12 cellular contexts compared by ENCODE assay signal in the genomic region with DNA sequence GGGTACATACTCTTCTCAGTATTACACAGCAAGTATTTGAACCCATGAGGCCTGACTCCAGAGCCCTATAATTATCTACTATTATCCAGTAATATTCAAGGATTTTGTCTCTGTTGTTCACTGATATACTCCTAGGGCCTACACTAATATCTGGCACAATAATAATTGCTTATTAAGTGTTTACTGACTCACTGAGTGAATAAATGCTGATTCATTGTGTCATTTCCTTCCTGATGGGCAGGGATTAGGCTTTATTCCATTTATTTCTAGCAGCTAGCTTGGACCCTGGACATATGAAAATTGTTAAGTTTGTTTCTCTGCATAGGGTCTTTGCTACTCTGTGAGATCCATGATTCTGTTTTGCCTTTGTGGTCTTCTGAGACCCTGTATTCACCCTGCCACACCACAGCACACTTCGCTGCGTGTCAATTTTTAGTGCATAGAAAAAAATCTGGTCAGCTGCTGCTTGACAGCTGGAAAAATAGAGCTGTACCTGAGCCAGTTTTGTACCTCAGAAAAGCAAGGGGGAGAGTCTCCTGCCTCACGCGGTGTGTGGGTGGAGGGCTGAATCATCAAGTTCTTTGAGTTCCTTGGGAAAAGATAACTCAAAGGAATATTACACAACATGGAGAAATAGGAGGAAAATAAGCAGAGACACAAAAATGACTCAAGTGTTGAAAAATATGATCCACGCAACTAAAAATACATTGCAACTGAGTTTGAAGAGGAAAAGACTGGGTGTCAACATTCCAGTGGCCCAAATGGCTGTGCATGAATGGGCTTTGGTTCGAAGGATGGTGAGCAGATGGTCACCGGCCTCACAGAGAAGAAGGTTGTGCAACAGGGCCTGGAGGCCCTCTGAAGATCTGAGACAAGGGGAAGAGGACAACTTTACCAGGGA. TPM values are rescaled to one million over a fixed set of nuclear protein-coding genes. Genes with fewer than 3 reads are reported as not detected.
DNase-seq lines count a peak whose midpoint lies in the region; ATAC-seq, FAIRE-seq and TF ChIP-seq lines count a peak whose summit lies in the region.
"Had no signal": no experiment of that assay in that cellular context is flagged by ENCODE, and none has a peak within 500 bp of the region (broad histone marks: within the 10 kb centered on the region; RNA-seq: fewer than 3 reads in every experiment).

No MANE protein-coding gene starts in this region.

- no peak overlapping the region for H4K91ac ChIP-seq in trophoblast cell (ENCODE audit: low read depth, low read length)

- POLR2A ChIA-PET in BJ (lab: Charles Lee) = no interaction called here
- POLR2A ChIA-PET in CD8-positive, alpha-beta T cell (lab: Charles Lee) = no interaction called here

- ATAC-seq in CD8-positive, alpha-beta T cell = no peak

- no peak overlapping the region for H3K4me3 Mint-ChIP-seq in CD8-positive, alpha-beta T cell

- FAIRE-seq in RCC 7860 (lab: Jason Lieb, UNC) = peak; percentile 87

- DNase-seq in BJ (ENCODE audit: low read depth) (peak; percentile 99), RCC 7860 (ENCODE audit: low spot score) (peak; percentile 87), fibroblast of lung (ENCODE audit: low read depth in 2 of 2) (peak; percentile 90 to 97), trophoblast cell (peak; percentile 79 to 93), NAMALWA (ENCODE audit: low spot score) (no peak), SIG-M5 treated with dmso at 0.1 percent for 504 hours (lab: John Stamatoyannopoulos, UW; ENCODE audit: unreplicated experiment) (no peak), H7 (no peak)
- DNase-seq in CD8-positive, alpha-beta T cell = no peak
- DNase-seq: NCI-H1417; stimulated activated CD4-positive, alpha-beta T cell treated with anti-CD3 and anti-CD28 coated beads, Interleukin-12 subunit alpha, Interleukin-12 subunit beta, amount 100 ng/mL, for 4 hours; T-helper 2 cell had no signal

- H2BK12ac ChIP-seq in trophoblast cell (ENCODE audit: low read length) = no peak overlapping the region

- H3K4me2 ChIP-seq in fibroblast of lung (ENCODE audit: extremely low read depth, insufficient read depth, low read length) (peak overlapping the region; percentile 18), trophoblast cell (ENCODE audit: low read length) (no peak overlapping the region)

- intact Hi-C loops in CD8-positive, alpha-beta T cell (cut with DNase I, micrococcal nuclease) = no loop called here

- H3K4me3 ChIP-seq in BJ (ENCODE audit: low read depth, low read length) (no peak overlapping the region), fibroblast of lung (replicated peaks in 1 of 4; ENCODE audit: control extremely low read depth in 1 of 4, insufficient read depth in 1 of 4, low read depth in 3 of 4, low read length in 4 of 4) (no peak overlapping the region), trophoblast cell (ENCODE audit: low read depth, low read length) (no peak overlapping the region), H7 (ENCODE audit: insufficient read depth, low read depth, low read length) (no peak overlapping the region)
- H3K4me3 ChIP-seq in CD8-positive, alpha-beta T cell (ENCODE audit: low read depth, low read length) = no peak overlapping the region
- H3K4me3 ChIP-seq: tibial artery had no signal

- CTCF ChIA-PET in BJ (lab: Yijun Ruan, JAX) = interaction anchor here (0.6 to 1.8 kb wide), 5 partner anchors 18 to 146 kb away, joined by 3 to 4 read pairs (median 3); no protein-coding TSS in a partner anchor
- CTCF ChIA-PET in CD8-positive, alpha-beta T cell (lab: Charles Lee) = interaction anchor here (1.1 kb wide), 1 partner anchor 10 kb away, joined by 3 read pairs; no protein-coding TSS in a partner anchor

- H3K27me3 ChIP-seq in BJ (ENCODE audit: control insufficient read depth, insufficient read depth, low read length) (no peaks in the 10 kb centered on the region), fibroblast of lung (ENCODE audit: control insufficient read depth, insufficient read depth, low read length) (no peaks in the 10 kb centered on the region), trophoblast cell (ENCODE audit: insufficient read depth, low read length) (no peaks in the 10 kb centered on the region), H7 (ENCODE audit: control insufficient read depth, insufficient read depth, low read length) (no peaks in the 10 kb centered on the region)
- H3K27me3 ChIP-seq in CD8-positive, alpha-beta T cell (ENCODE audit: insufficient read depth, low read length) = no peaks in the 10 kb centered on the region
- H3K27me3 ChIP-seq: tibial artery had no signal

- H2AFZ ChIP-seq in fibroblast of lung (ENCODE audit: low read length) (no peak overlapping the region), trophoblast cell (ENCODE audit: insufficient read depth, low read length, poor library complexity) (no peak overlapping the region)

- no peak overlapping the region for H3K23ac ChIP-seq in trophoblast cell (ENCODE audit: low read length)

- H3K4me1 ChIP-seq in fibroblast of lung (ENCODE audit: control insufficient read depth, extremely low read depth, insufficient read depth, low read length) (peaks cover 28% of the 10 kb centered on the region), trophoblast cell (ENCODE audit: control insufficient read depth in 1 of 2, insufficient read depth in 2 of 2, low read length in 2 of 2) (peaks cover 7 to 9% of the 10 kb centered on the region in 2 experiments)
- no peaks in the 10 kb centered on the region for H3K4me1 ChIP-seq in CD8-positive, alpha-beta T cell (ENCODE audit: insufficient read depth, low read length)
- H3K4me1 ChIP-seq: tibial artery had no signal

- H3K9me3 ChIP-seq in fibroblast of lung (ENCODE audit: control insufficient read depth, insufficient read depth, low read depth, low read length) (no peaks in the 10 kb centered on the region), trophoblast cell (ENCODE audit: insufficient read depth, low read depth, low read length) (no peaks in the 10 kb centered on the region)
- no peaks in the 10 kb centered on the region for H3K9me3 ChIP-seq in CD8-positive, alpha-beta T cell (ENCODE audit: low read length)
- H3K9me3 ChIP-seq: tibial artery had no signal

- H2AK5ac ChIP-seq in trophoblast cell (ENCODE audit: low read length) = no peak overlapping the region

- no peak overlapping the region for H4K8ac ChIP-seq in trophoblast cell (ENCODE audit: low read depth, low read length)

- H3K27ac Mint-ChIP-seq in CD8-positive, alpha-beta T cell = no peak overlapping the region

- H3K4me1 Mint-ChIP-seq in CD8-positive, alpha-beta T cell (ENCODE audit: low read depth) = no peaks in the 10 kb centered on the region

- H3K36me3 ChIP-seq in BJ (ENCODE audit: control insufficient read depth, insufficient read depth, low read length) (no peaks in the 10 kb centered on the region), fibroblast of lung (ENCODE audit: control insufficient read depth, insufficient read depth, low read length) (no peaks in the 10 kb centered on the region), trophoblast cell (ENCODE audit: control insufficient read depth in 1 of 2, insufficient read depth in 2 of 2, low read length in 2 of 2) (no peaks in the 10 kb centered on the region), H7 (replicated peaks; ENCODE audit: control insufficient read depth, insufficient read depth, low read length) (no peaks in the 10 kb centered on the region)
- no peaks in the 10 kb centered on the region for H3K36me3 ChIP-seq in CD8-positive, alpha-beta T cell (ENCODE audit: insufficient read depth, low read length)
- H3K36me3 ChIP-seq: tibial artery had no signal

- no peak overlapping the region for H4K12ac ChIP-seq in trophoblast cell (ENCODE audit: low read depth, low read length)

- TF ChIP-seq CTCF in BJ (IDR thresholded peaks at IDR 0.05; ENCODE audit: insufficient read depth, low read depth, low read length) = no peak
- no peak for TF ChIP-seq CTCF in fibroblast of lung (conservative IDR thresholded peaks at IDR 0.05 in 1 of 2, IDR thresholded peaks at IDR 0.05 in 1 of 2; ENCODE audit: low read depth in 1 of 2, low read length in 2 of 2)
- no peak for TF ChIP-seq CTCF in CD8-positive, alpha-beta T cell (IDR thresholded peaks at IDR 0.05)

- no peaks in the 10 kb centered on the region for H3K36me3 Mint-ChIP-seq in CD8-positive, alpha-beta T cell

- H3K79me2 ChIP-seq in fibroblast of lung (ENCODE audit: control insufficient read depth, insufficient read depth, low read length) (no peaks in the 10 kb centered on the region), trophoblast cell (ENCODE audit: control insufficient read depth, insufficient read depth, low read length, poor library complexity) (no peaks in the 10 kb centered on the region)

- H3K14ac ChIP-seq in trophoblast cell (ENCODE audit: low read length) = no peak overlapping the region

- H3K18ac ChIP-seq in trophoblast cell (ENCODE audit: low read length) = no peak overlapping the region

- peak overlapping the region; percentile 89 for H3K27ac ChIP-seq in fibroblast of lung (ENCODE audit: insufficient read depth, low read length)
- H3K27ac ChIP-seq in trophoblast cell (ENCODE audit: low read depth, low read length) = no peak overlapping the region
- H3K27ac ChIP-seq in CD8-positive, alpha-beta T cell (ENCODE audit: low read depth, low read length) = no peak overlapping the region
- H3K27ac ChIP-seq: tibial artery had no signal

- no CpG with 5 or more reads among the region's 7 CpGs for WGBS in trophoblast cell (ENCODE audit: extremely low coverage, insufficient coverage, insufficient read length)

- H4K20me1 ChIP-seq in fibroblast of lung (ENCODE audit: control insufficient read depth, extremely low read depth, insufficient read depth, low read length) = no peaks in the 10 kb centered on the region

- H3K4ac ChIP-seq in trophoblast cell (ENCODE audit: low read depth, low read length) = no peak overlapping the region

- no peaks in the 10 kb centered on the region for H3K27me3 Mint-ChIP-seq in CD8-positive, alpha-beta T cell (ENCODE audit: low read depth)

- no peaks in the 10 kb centered on the region for H3K9me3 Mint-ChIP-seq in CD8-positive, alpha-beta T cell

- peaks cover 3% of the 10 kb centered on the region for H3K79me1 ChIP-seq in trophoblast cell (ENCODE audit: low read length)

- H2BK5ac ChIP-seq in trophoblast cell (ENCODE audit: low read depth, low read length, poor library complexity) = no peak overlapping the region

- H2BK120ac ChIP-seq in trophoblast cell (ENCODE audit: insufficient read depth, low read length, poor library complexity) = peak overlapping the region; percentile 20

- H3K9ac ChIP-seq in fibroblast of lung (ENCODE audit: insufficient read depth, low read length) (no peak overlapping the region), trophoblast cell (ENCODE audit: low read length) (no peak overlapping the region)

RNA-seq across cellular contexts. Expression of a gene that starts 18.9 kb away (rescaled TPM):
- polyA plus RNA-seq in BJ (2011; rRNA removed) (10.3 and 22.3 TPM in 2 replicates), fibroblast of lung (35.6 and 58.1 TPM in 2 replicates)
- 6.9 and 11.4 TPM in 2 replicates for polyA minus RNA-seq in BJ (2011; rRNA and poly(A)+ RNA removed)
- 148 and 297 TPM in 2 replicates for total RNA-seq in fibroblast of lung
- polyA plus RNA-seq in fibroblast of lung (2012) = 32.5 and 61.7 TPM in 2 replicates
- polyA minus RNA-seq in fibroblast of lung (ENCODE audit: low replicate concordance) = 18.6 and 19.3 TPM in 2 replicates
- polyA plus RNA-seq in trophoblast cell (2013) = 28.3 and 29.4 TPM in 2 replicates
- 1.6 and 4.3 TPM in 2 replicates for total RNA-seq in H7 (2014; rRNA removed; shearing (Covaris generic))
- 10 to 100 TPM; 13.5 to 15.4 TPM for total RNA-seq in CD8-positive, alpha-beta T cell

RNA-seq across cellular contexts. Expression of a gene that starts 59.1 kb away (rescaled TPM):
- not detected in 2 replicates for polyA plus RNA-seq in BJ (2011; rRNA removed)
- not detected in 2 replicates for polyA minus RNA-seq in BJ (2011; rRNA and poly(A)+ RNA removed)
- not detected in 2 replicates for total RNA-seq in fibroblast of lung
- not detected in 2 replicates for polyA plus RNA-seq in fibroblast of lung
- polyA plus RNA-seq in fibroblast of lung (2012) = not detected in 2 replicates
- polyA minus RNA-seq in fibroblast of lung (ENCODE audit: low replicate concordance) = not detected in 2 replicates
- not detected in 2 replicates for polyA plus RNA-seq in trophoblast cell (2013)
- total RNA-seq in H7 (2014; rRNA removed; shearing (Covaris generic)) = not detected in 2 replicates
- not detected for total RNA-seq in CD8-positive, alpha-beta T cell

Comparison
In these comparisons a context has a peak if more than half of its experiments do, and no peak if none do; other contexts are left out.
1. DNase-seq: peak in BJ (single experiment), RCC 7860 (single experiment), fibroblast of lung (2 of 2) and trophoblast cell (2 of 2); none in NAMALWA (single experiment), SIG-M5 treated with dmso at 0.1 percent for 504 hours (single experiment), H7 (single experiment) and CD8-positive, alpha-beta T cell (0 of 7).